Comparison of ENCODE assay signal across 28 cellular contexts in the genomic region with DNA sequence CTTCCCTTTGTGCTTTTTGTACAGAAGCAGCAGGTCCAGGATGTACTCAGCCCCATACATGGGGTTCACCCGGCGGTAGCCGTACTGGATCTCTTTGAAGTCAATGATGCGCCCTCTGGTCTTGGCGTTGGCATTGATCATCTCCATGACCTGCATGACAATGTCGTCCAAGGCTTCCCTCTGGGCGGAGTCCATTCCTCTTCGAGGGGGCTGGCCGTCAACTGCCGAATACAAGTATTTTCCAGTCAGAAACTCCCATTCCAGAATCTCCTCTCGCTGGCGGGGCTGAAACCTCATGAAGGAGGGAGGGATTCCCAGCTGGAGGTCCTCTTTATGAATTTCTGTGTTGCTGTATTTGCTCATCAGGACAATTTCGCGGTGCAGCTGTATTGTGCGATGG.
DNase-seq lines count a peak whose midpoint lies in the region; ATAC-seq and TF ChIP-seq lines count a peak whose summit lies in the region.
"Had no signal": no experiment of that assay in that cellular context is flagged by ENCODE, and none has a peak within 500 bp of the region (broad histone marks: within the 10 kb centered on the region; RNA-seq: fewer than 3 reads in every experiment).

No MANE protein-coding gene starts in this region.

- H3K4me1 ChIP-seq in SJCRH30 (peaks cover 11% of the 10 kb centered on the region), hepatocyte (ENCODE audit: insufficient read depth) (peaks cover 14% of the 10 kb centered on the region)

- H3K36me3 Mint-ChIP-seq in activated CD4-positive, alpha-beta T cell treated with anti-CD3 and anti-CD28 coated beads for 36 hours (ENCODE audit: low read depth), result peaks cover 77% of the 10 kb centered on the region
- H3K36me3 Mint-ChIP-seq in activated CD4-positive, alpha-beta T cell treated with anti-CD3 and anti-CD28 coated beads, Interleukin-2, amount 10 ng/mL, durations not matched to agents 24 days and 14 days (ENCODE audit: low read depth), result peaks cover 83% of the 10 kb centered on the region
- peaks cover 100% of the 10 kb centered on the region for H3K36me3 Mint-ChIP-seq in stimulated activated effector memory CD8-positive, alpha-beta T cell treated with anti-CD3 and anti-CD28 coated beads, Interleukin-12 subunit alpha, Interleukin-12 subunit beta, amount 100 ng/mL, for 72 hours

- H3K27me3 ChIP-seq in SJCRH30, result no peaks in the 10 kb centered on the region
- H3K27me3 ChIP-seq in hepatocyte, result no peaks in the 10 kb centered on the region
- H3K27me3 ChIP-seq: dorsolateral prefrontal cortex, gastrocnemius medialis had no signal

- no peaks in the 10 kb centered on the region for H3K27me3 Mint-ChIP-seq in activated CD4-positive, alpha-beta T cell treated with anti-CD3 and anti-CD28 coated beads for 36 hours
- no peaks in the 10 kb centered on the region for H3K27me3 Mint-ChIP-seq in activated CD4-positive, alpha-beta T cell treated with anti-CD3 and anti-CD28 coated beads, Interleukin-2, amount 10 ng/mL, durations not matched to agents 24 days and 14 days
- H3K27me3 Mint-ChIP-seq: activated naive CD8-positive, alpha-beta T cell treated with anti-CD3 and anti-CD28 coated beads, Interleukin-2, amount 50 U/mL, for 24 hours; natural killer cell treated with Interleukin-12 subunit alpha and Interleukin-12 subunit beta and Interleukin-15 and Interleukin-18, amount 100 ng/mL, for 72 hours; stimulated activated naive B cell treated with anti-CD40 and anti-IgM and Interleukin-4, amounts not matched to agents 10 μg/mL and 1 μg/mL and 100 μg/mL, for 72 hours had no signal

- CTCF ChIA-PET in activated CD4-positive, alpha-beta T cell treated with anti-CD3 and anti-CD28 coated beads for 36 hours (lab: Charles Lee), result no interaction called here

- no peak overlapping the region for H3K27ac Mint-ChIP-seq in activated CD4-positive, alpha-beta T cell treated with anti-CD3 and anti-CD28 coated beads for 36 hours
- H3K27ac Mint-ChIP-seq in activated CD4-positive, alpha-beta T cell treated with anti-CD3 and anti-CD28 coated beads, Interleukin-2, amount 10 ng/mL, durations not matched to agents 24 days and 14 days, result no peak overlapping the region
- H3K27ac Mint-ChIP-seq in stimulated activated effector memory CD8-positive, alpha-beta T cell treated with anti-CD3 and anti-CD28 coated beads, Interleukin-12 subunit alpha, Interleukin-12 subunit beta, amount 100 ng/mL, for 72 hours, result peak overlapping the region; percentile 54
- H3K27ac Mint-ChIP-seq: CD8-positive, alpha-beta T cell; stimulated activated naive B cell treated with anti-CD40 and anti-IgM and Interleukin-4, amounts not matched to agents 10 μg/mL and 1 μg/mL and 100 μg/mL, for 72 hours had no signal

- H3K27ac ChIP-seq in SJCRH30 (peak overlapping the region; percentile 25), hepatocyte (peak overlapping the region; percentile 43)
- H3K27ac ChIP-seq: PC-9 had no signal

- H4K20me1 ChIP-seq in hepatocyte (ENCODE audit: insufficient read depth, poor library complexity, severe bottlenecking), result no peaks in the 10 kb centered on the region

- peaks cover 49% of the 10 kb centered on the region for H3K4me1 Mint-ChIP-seq in activated CD4-positive, alpha-beta T cell treated with anti-CD3 and anti-CD28 coated beads for 36 hours
- H3K4me1 Mint-ChIP-seq in activated CD4-positive, alpha-beta T cell treated with anti-CD3 and anti-CD28 coated beads, Interleukin-2, amount 10 ng/mL, durations not matched to agents 24 days and 14 days, result peaks cover 66% of the 10 kb centered on the region
- H3K4me1 Mint-ChIP-seq in stimulated activated effector memory CD8-positive, alpha-beta T cell treated with anti-CD3 and anti-CD28 coated beads, Interleukin-12 subunit alpha, Interleukin-12 subunit beta, amount 100 ng/mL, for 72 hours, result peaks cover 61% of the 10 kb centered on the region

- H3K36me3 ChIP-seq in SJCRH30 (peaks cover 59% of the 10 kb centered on the region), hepatocyte (replicated peaks; ENCODE audit: insufficient read depth, low read depth) (peaks cover 4% of the 10 kb centered on the region)

- no peaks in the 10 kb centered on the region for H3K9me3 Mint-ChIP-seq in activated CD4-positive, alpha-beta T cell treated with anti-CD3 and anti-CD28 coated beads for 36 hours (ENCODE audit: low read depth)
- H3K9me3 Mint-ChIP-seq in activated CD4-positive, alpha-beta T cell treated with anti-CD3 and anti-CD28 coated beads, Interleukin-2, amount 10 ng/mL, durations not matched to agents 24 days and 14 days, result no peaks in the 10 kb centered on the region
- H3K9me3 Mint-ChIP-seq in stimulated activated effector memory CD8-positive, alpha-beta T cell treated with anti-CD3 and anti-CD28 coated beads, Interleukin-12 subunit alpha, Interleukin-12 subunit beta, amount 100 ng/mL, for 72 hours, result no peaks in the 10 kb centered on the region
- H3K9me3 Mint-ChIP-seq: activated naive CD8-positive, alpha-beta T cell treated with anti-CD3 and anti-CD28 coated beads, Interleukin-2, amount 50 U/mL, for 24 hours; CD8-positive, alpha-beta T cell; natural killer cell treated with Interleukin-12 subunit alpha and Interleukin-12 subunit beta and Interleukin-15 and Interleukin-18, amount 100 ng/mL, for 72 hours; stimulated activated naive B cell treated with anti-CD40 and anti-IgM and Interleukin-4, amounts not matched to agents 10 μg/mL and 1 μg/mL and 100 μg/mL, for 72 hours had no signal

- intact Hi-C loops in activated CD4-positive, alpha-beta T cell treated with anti-CD3 and anti-CD28 coated beads for 36 hours (cut with DNase I, micrococcal nuclease), result no loop called here
- intact Hi-C loops in activated CD4-positive, alpha-beta T cell treated with anti-CD3 and anti-CD28 coated beads, Interleukin-2, amount 10 ng/mL, durations not matched to agents 24 days and 14 days (cut with micrococcal nuclease), result no loop called here

- TF ChIP-seq CTCF in hepatocyte (IDR thresholded peaks at IDR 0.05; ENCODE audit: poor library complexity), result no peak

- peaks cover 66% of the 10 kb centered on the region for H3K79me2 ChIP-seq in hepatocyte

- no peaks in the 10 kb centered on the region for H3K9me3 ChIP-seq in SJCRH30 (replicated peaks)
- H3K9me3 ChIP-seq in hepatocyte (ENCODE audit: low read depth), result no peaks in the 10 kb centered on the region
- H3K9me3 ChIP-seq: gastrocnemius medialis had no signal

- H3K4me3 ChIP-seq in SJCRH30 (no peak overlapping the region), hepatocyte (no peak overlapping the region)
- H3K4me3 ChIP-seq: dorsolateral prefrontal cortex, gastrocnemius medialis, K562, lung, PC-9 had no signal

- 95% methylated on average over 15 of the region's 15 CpGs for WGBS in hepatocyte (ENCODE audit: low lambda C conversion rate, missing lambda C conversion rate)

- H2AFZ ChIP-seq in hepatocyte, result no peak overlapping the region
- H2AFZ ChIP-seq: PC-9 had no signal

- no peak overlapping the region for H3K4me2 ChIP-seq in hepatocyte
- H3K4me2 ChIP-seq: PC-9 had no signal

- POLR2A ChIA-PET in activated CD4-positive, alpha-beta T cell treated with anti-CD3 and anti-CD28 coated beads for 36 hours (lab: Charles Lee), result no interaction called here

- no peak for ATAC-seq in activated CD4-positive, alpha-beta T cell treated with anti-CD3 and anti-CD28 coated beads for 36 hours
- ATAC-seq in stimulated activated effector memory CD8-positive, alpha-beta T cell treated with anti-CD3 and anti-CD28 coated beads, Interleukin-12 subunit alpha, Interleukin-12 subunit beta, amount 100 ng/mL, for 72 hours, result no peak
- ATAC-seq: activated CD8-positive, alpha-beta T cell treated with anti-CD3 and anti-CD28 coated beads, Interleukin-2, amount 10 ng/mL, durations not matched to agents 7 days and 5 days; activated naive CD8-positive, alpha-beta T cell treated with anti-CD3 and anti-CD28 coated beads, Interleukin-2, amount 50 U/mL, for 24 hours; CD8-positive, alpha-beta T cell; gastrocnemius medialis; K562; left cardiac atrium; natural killer cell treated with Interleukin-12 subunit alpha and Interleukin-12 subunit beta and Interleukin-15 and Interleukin-18, amount 100 ng/mL, for 72 hours; stimulated activated naive B cell treated with anti-CD40 and anti-IgM and Interleukin-4, amounts not matched to agents 10 μg/mL and 1 μg/mL and 100 μg/mL, for 72 hours had no signal

- no peaks in the 10 kb centered on the region for H3K9me2 ChIP-seq in hepatocyte (replicated peaks; ENCODE audit: insufficient read depth)

- no peak overlapping the region for H3K4me3 Mint-ChIP-seq in activated CD4-positive, alpha-beta T cell treated with anti-CD3 and anti-CD28 coated beads for 36 hours
- H3K4me3 Mint-ChIP-seq in activated CD4-positive, alpha-beta T cell treated with anti-CD3 and anti-CD28 coated beads, Interleukin-2, amount 10 ng/mL, durations not matched to agents 24 days and 14 days, result no peak overlapping the region
- no peak overlapping the region for H3K4me3 Mint-ChIP-seq in stimulated activated effector memory CD8-positive, alpha-beta T cell treated with anti-CD3 and anti-CD28 coated beads, Interleukin-12 subunit alpha, Interleukin-12 subunit beta, amount 100 ng/mL, for 72 hours
- H3K4me3 Mint-ChIP-seq: activated CD8-positive, alpha-beta T cell treated with anti-CD3 and anti-CD28 coated beads, Interleukin-2, amount 10 ng/mL, durations not matched to agents 7 days and 5 days; activated naive CD8-positive, alpha-beta T cell treated with anti-CD3 and anti-CD28 coated beads, Interleukin-2, amount 50 U/mL, for 24 hours; CD8-positive, alpha-beta T cell; natural killer cell treated with Interleukin-12 subunit alpha and Interleukin-12 subunit beta and Interleukin-15 and Interleukin-18, amount 100 ng/mL, for 72 hours; stimulated activated naive B cell treated with anti-CD40 and anti-IgM and Interleukin-4, amounts not matched to agents 10 μg/mL and 1 μg/mL and 100 μg/mL, for 72 hours had no signal

- DNase-seq in activated CD4-positive, alpha-beta T cell treated with anti-CD3 and anti-CD28 coated beads for 36 hours, result peak; percentile 2
- no peak for DNase-seq in activated CD4-positive, alpha-beta T cell treated with anti-CD3 and anti-CD28 coated beads, Interleukin-2, amount 10 ng/mL, durations not matched to agents 24 days and 14 days
- DNase-seq in SJCRH30, result peak; percentile 46 to 64
- no peak for DNase-seq in hepatocyte (ENCODE audit: low spot score)
- no peak for DNase-seq in stimulated activated effector memory CD8-positive, alpha-beta T cell treated with anti-CD3 and anti-CD28 coated beads, Interleukin-12 subunit alpha, Interleukin-12 subunit beta, amount 100 ng/mL, for 72 hours (ENCODE audit: low spot score in 2 of 2)
- DNase-seq in NOMO-1 (lab: John Stamatoyannopoulos, UW; ENCODE audit: unreplicated experiment in 2 of 2), result no peak
- no peak for DNase-seq in NCI-H524 (lab: John Stamatoyannopoulos, UW)
- DNase-seq in HCEC 1CT, result no peak
- DNase-seq: activated CD8-positive, alpha-beta T cell treated with anti-CD3 and anti-CD28 coated beads, Interleukin-2, amount 10 ng/mL, durations not matched to agents 7 days and 5 days; activated gamma-delta T cell treated with Interleukin-2 at 50 U/mL for 16 hours; activated naive CD8-positive, alpha-beta T cell treated with anti-CD3 and anti-CD28 coated beads, Interleukin-2, amount 50 U/mL, for 24 hours; activated T-cell treated with anti-CD3 and anti-CD28 coated beads for 4 hours; AML-193; CD8-positive, alpha-beta T cell; DMS 273 treated with DMSO at 0.1 percent for 48 hours; dorsolateral prefrontal cortex; gastrocnemius medialis; hippocampal formation; left cardiac atrium; NCI-H1092; NCI-H187; NCI-H526; PC-9; stimulated activated naive B cell treated with anti-CD40 and anti-IgM and Interleukin-4, amounts not matched to agents 10 μg/mL and 1 μg/mL and 100 μg/mL, for 72 hours; T-helper 2 cell had no signal

Comparison
In these comparisons a context has a peak if more than half of its experiments do, and no peak if none do; other contexts are left out.
1. DNase-seq: peak in activated CD4-positive, alpha-beta T cell treated with anti-CD3 and anti-CD28 coated beads for 36 hours (single experiment) and SJCRH30 (2 of 2); none in activated CD4-positive, alpha-beta T cell treated with anti-CD3 and anti-CD28 coated beads, Interleukin-2, amount 10 ng/mL, durations not matched to agents 24 days and 14 days (single experiment), hepatocyte (single experiment), stimulated activated effector memory CD8-positive, alpha-beta T cell treated with anti-CD3 and anti-CD28 coated beads, Interleukin-12 subunit alpha, Interleukin-12 subunit beta, amount 100 ng/mL, for 72 hours (0 of 2), NOMO-1 (0 of 2), NCI-H524 (0 of 2) and HCEC 1CT (single experiment).